ENCODE assay signal across 8 cellular contexts in genomic region chrX:49106930-49107329, GRCh38. TPM values are rescaled to one million over a fixed set of nuclear protein-coding genes. Genes with fewer than 3 reads are reported as not detected.
DNase-seq lines count a peak whose midpoint lies in the region; ATAC-seq and TF ChIP-seq lines count a peak whose summit lies in the region.

No MANE protein-coding gene starts in this region.

- no peak for TF ChIP-seq POLR2A in thyroid gland (IDR thresholded peaks at IDR 0.05)

- no peak overlapping the region for H3K27ac ChIP-seq in thyroid gland

- DNase-seq in D341Med (ENCODE audit: low spot score), result peak; percentile 63
- DNase-seq in adipocyte (ENCODE audit: low read depth), result peak; percentile 41
- DNase-seq in hypothalamus (lab: John Stamatoyannopoulos, UW), result peak in 34 of 51 donors; percentile 0 to 48 (median 6)
- DNase-seq in thyroid gland, result peak; percentile 18 to 42
- DNase-seq in mesenteric fat pad (ENCODE audit: low spot score), result no peak

- 45 to 80% methylated on average over 1 to 7 of the region's 7 CpGs for WGBS in thyroid gland, 2 donors

- H3K36me3 ChIP-seq in adipocyte (ENCODE audit: control insufficient read depth, insufficient read depth, low read length, severe bottlenecking) (peaks cover 10% of the 10 kb centered on the region), thyroid gland (peaks cover 0 to 2% of the 10 kb centered on the region in 2 donors)

- peak in 3 of 6 experiments; percentile 19 to 34 (median 34) for TF ChIP-seq CTCF in thyroid gland (IDR thresholded peaks at IDR 0.05)

- H3K9me3 ChIP-seq in adipocyte (ENCODE audit: control insufficient read depth, low read length) (no peaks in the 10 kb centered on the region), thyroid gland (no peaks in the 10 kb centered on the region)

- ATAC-seq in HG02885 (IDR thresholded peaks at IDR 0.05; ENCODE audit: poor library complexity, unreplicated experiment), result peak; percentile 55
- ATAC-seq in GM21786 (IDR thresholded peaks at IDR 0.05; ENCODE audit: unreplicated experiment), result no peak
- ATAC-seq in GM21367 (IDR thresholded peaks at IDR 0.05; ENCODE audit: unreplicated experiment), result no peak

- intact Hi-C loops in thyroid gland (cut with DNase I), result no loop called here

- no peak overlapping the region for H3K9ac ChIP-seq in adipocyte (ENCODE audit: low read length)

- no peaks in the 10 kb centered on the region for H3K27me3 ChIP-seq in adipocyte (replicated peaks; ENCODE audit: control insufficient read depth, insufficient read depth, low read length)
- no peaks in the 10 kb centered on the region for H3K27me3 ChIP-seq in thyroid gland

- H3K4me1 ChIP-seq in adipocyte (ENCODE audit: control insufficient read depth, insufficient read depth, low read length) (peaks cover 3% of the 10 kb centered on the region), thyroid gland (no peaks in the 10 kb centered on the region)

- no peak overlapping the region for H3K4me3 ChIP-seq in adipocyte (ENCODE audit: low read length)
- H3K4me3 ChIP-seq in thyroid gland (replicated peaks in 1 of 3), result no peak overlapping the region

RNA-seq across cellular contexts. Expression of gene GPKOW, which starts 16.6 kb away (rescaled TPM):
- total RNA-seq in thyroid gland (10 to 100 TPM; 24.3 to 32.5 (median 28.0) TPM), mesenteric fat pad (18.2 TPM)

RNA-seq across cellular contexts. Expression of gene WDR45, which starts 27.2 kb away (rescaled TPM):
- total RNA-seq in thyroid gland, result 100 to 1,000 TPM in 3 of 4 donors, 10 to 100 TPM in 1; 99.8 to 184 (median 106) TPM
- 73.4 TPM for total RNA-seq in mesenteric fat pad

RNA-seq across cellular contexts. Expression of gene PRAF2, which starts 33.1 kb away (rescaled TPM):
- total RNA-seq in thyroid gland (10 to 100 TPM; 19.2 to 32.9 (median 22.1) TPM), mesenteric fat pad (20.7 TPM)

RNA-seq across cellular contexts. Expression of gene CCDC120, which starts 48.1 kb away (rescaled TPM):
- 10 to 100 TPM in 1 of 4 donors, 1 to 10 TPM in 3; 5.1 to 14.4 (median 6.3) TPM for total RNA-seq in thyroid gland
- total RNA-seq in mesenteric fat pad, result 4.0 TPM

RNA-seq across cellular contexts. Expression of gene MAGIX, which starts 55.6 kb away (rescaled TPM):
- total RNA-seq in thyroid gland, result 10 to 100 TPM; 16.5 to 40.9 (median 27.5) TPM
- total RNA-seq in mesenteric fat pad, result 1.6 TPM
